9 cellular contexts compared by ENCODE assay signal in genomic region chr11:101126551-101127347, GRCh38. TPM values are rescaled to one million over a fixed set of nuclear protein-coding genes. Genes with fewer than 3 reads are reported as not detected.
DNase-seq lines count a peak whose midpoint lies in the region; TF ChIP-seq lines count a peak whose summit lies in the region.
"Had no signal": no experiment of that assay in that cellular context is flagged by ENCODE, and none has a peak within 500 bp of the region (broad histone marks: within the 10 kb centered on the region; RNA-seq: fewer than 3 reads in every experiment).

No MANE protein-coding gene starts in this region.

- no peaks in the 10 kb centered on the region for H3K36me3 ChIP-seq in HUES48 (ENCODE audit: control insufficient read depth, insufficient read depth, low read length)
- no peaks in the 10 kb centered on the region for H3K36me3 ChIP-seq in stomach

- H3K4me1 Mint-ChIP-seq in activated naive CD4-positive, alpha-beta T cell treated with anti-CD3 and anti-CD28 coated beads for 36 hours (ENCODE audit: low read depth), result peaks cover 3% of the 10 kb centered on the region

- DNase-seq in cardiac fibroblast (ENCODE audit: low read depth in 2 of 2) (peak; percentile 26 to 28), kidney glomerular epithelial cell (lab: John Stamatoyannopoulos, UW) (peak; percentile 14), stomach (no peak), NCI-H2029 treated with DMSO at 0.1 percent for 48 hours (lab: John Stamatoyannopoulos, UW) (no peak), glomerular visceral epithelial cell (ENCODE audit: extremely low spot score) (no peak)
- DNase-seq in activated naive CD4-positive, alpha-beta T cell treated with Interleukin-2 at 50 U/mL for 16 hours, result no peak
- DNase-seq in activated naive CD4-positive, alpha-beta T cell treated with anti-CD3 and anti-CD28 coated beads for 36 hours, result no peak
- DNase-seq: NCI-H446 had no signal

- no peak overlapping the region for H3K27ac ChIP-seq in HUES48 (ENCODE audit: low read depth, low read length)
- H3K27ac ChIP-seq in stomach, result peak overlapping the region; percentile 35 to 82 (median 71)

- CTCF ChIA-PET in activated naive CD4-positive, alpha-beta T cell treated with anti-CD3 and anti-CD28 coated beads for 36 hours (lab: Charles Lee), result no interaction called here

- H3K9ac ChIP-seq in HUES48 (ENCODE audit: low read depth, low read length), result no peak overlapping the region

- TF ChIP-seq CTCF in cardiac fibroblast (IDR thresholded peaks at IDR 0.05; ENCODE audit: low read depth, low read length) (no peak), stomach (IDR thresholded peaks at IDR 0.05) (no peak)

- H3K4me3 ChIP-seq in HUES48 (ENCODE audit: low read depth, low read length) (peak overlapping the region; percentile 65), cardiac fibroblast (replicated peaks in 1 of 2; ENCODE audit: low read depth in 2 of 2, low read length in 2 of 2) (peak overlapping the region; percentile 46 to 48), stomach (peak overlapping the region; percentile 52 to 67 (median 56))

- 3 to 7% (median 5%) methylated on average over 28 of the region's 28 CpGs for WGBS in stomach, 5 donors

- no peak for TF ChIP-seq POLR2A in stomach (IDR thresholded peaks at IDR 0.05)

- no peaks in the 10 kb centered on the region for H3K9me3 ChIP-seq in HUES48 (ENCODE audit: control insufficient read depth, insufficient read depth, low read length)
- H3K9me3 ChIP-seq in stomach, result no peaks in the 10 kb centered on the region

- H3K9me3 Mint-ChIP-seq in activated naive CD4-positive, alpha-beta T cell treated with anti-CD3 and anti-CD28 coated beads for 36 hours, result no peaks in the 10 kb centered on the region

- H3K4me1 ChIP-seq in HUES48 (ENCODE audit: control insufficient read depth, insufficient read depth, low read length) (peaks cover 2% of the 10 kb centered on the region; the same call in 1 of the 2 replicates), stomach (peaks cover 5 to 31% (median 29%) of the 10 kb centered on the region in 4 donors)

- TF ChIP-seq EP300 in stomach (IDR thresholded peaks at IDR 0.05), result no peak

- peaks cover 2% of the 10 kb centered on the region for H3K36me3 Mint-ChIP-seq in activated naive CD4-positive, alpha-beta T cell treated with anti-CD3 and anti-CD28 coated beads for 36 hours (ENCODE audit: low read depth)

- no peak overlapping the region for H3K4me3 Mint-ChIP-seq in activated naive CD4-positive, alpha-beta T cell treated with anti-CD3 and anti-CD28 coated beads for 36 hours

- peaks cover 35% of the 10 kb centered on the region for H3K27me3 Mint-ChIP-seq in activated naive CD4-positive, alpha-beta T cell treated with anti-CD3 and anti-CD28 coated beads for 36 hours (ENCODE audit: low read depth)

- intact Hi-C loops in stomach (cut with DNase I; ENCODE audit: low total_unique reads), result no loop called here
- intact Hi-C loops in activated naive CD4-positive, alpha-beta T cell treated with anti-CD3 and anti-CD28 coated beads for 36 hours (cut with micrococcal nuclease), result no loop called here

- H3K27ac Mint-ChIP-seq in activated naive CD4-positive, alpha-beta T cell treated with anti-CD3 and anti-CD28 coated beads for 36 hours, result no peak overlapping the region

- H3K27me3 ChIP-seq in HUES48 (ENCODE audit: control insufficient read depth, insufficient read depth, low read length) (peaks cover 72% of the 10 kb centered on the region), stomach (peaks cover 0 to 63% (median 44%) of the 10 kb centered on the region in 3 donors)

RNA-seq across cellular contexts. Expression of gene PGR, which starts 2.9 kb away (rescaled TPM):
- 1 to 10 TPM in 4 of 5 donors, under 1 TPM in 1; 0.37 to 8.2 (median 1.3) TPM for total RNA-seq in stomach
- polyA plus RNA-seq in stomach, result under 1 TPM; 0.03 to 0.46 (median 0.44) TPM
- not detected for total RNA-seq in activated naive CD4-positive, alpha-beta T cell treated with anti-CD3 and anti-CD28 coated beads for 36 hours

Comparison
In these comparisons a context has a peak if more than half of its experiments do, and no peak if none do; other contexts are left out.
1. DNase-seq: peak in cardiac fibroblast (2 of 2) and kidney glomerular epithelial cell (single experiment); none in stomach (single experiment), NCI-H2029 treated with DMSO at 0.1 percent for 48 hours (single experiment), activated naive CD4-positive, alpha-beta T cell treated with Interleukin-2 at 50 U/mL for 16 hours (single experiment), glomerular visceral epithelial cell (single experiment) and activated naive CD4-positive, alpha-beta T cell treated with anti-CD3 and anti-CD28 coated beads for 36 hours (single experiment).
2. Peak in every context shown above with its lines, with median percentiles within 50 percentile points of each other: H3K4me3 ChIP-seq.